32 cellular contexts compared by ENCODE assay signal in the genomic region with DNA sequence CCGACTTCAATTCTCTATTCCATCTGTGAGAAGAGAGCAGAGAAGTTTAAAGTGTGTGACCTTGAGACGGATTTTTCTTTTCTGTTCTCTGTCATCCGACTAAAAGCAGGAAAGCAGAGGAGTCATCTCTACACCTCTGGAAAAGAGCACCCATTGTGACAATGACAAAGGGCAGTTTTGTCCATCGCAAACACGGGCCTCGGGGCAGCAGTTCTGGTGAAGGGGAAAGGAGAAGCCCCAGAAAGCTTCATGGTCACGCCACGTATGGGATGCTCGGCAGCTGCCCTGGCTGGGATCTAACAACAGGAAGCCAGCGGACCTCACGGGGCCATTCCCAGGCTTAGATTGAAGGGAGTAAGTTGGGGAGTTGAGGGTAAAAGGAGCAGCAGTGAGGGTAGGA.
"Had no signal": no experiment of that assay in that cellular context is flagged by ENCODE, and none has a peak within 500 bp of the region (broad histone marks: within the 10 kb centered on the region; RNA-seq: fewer than 3 reads in every experiment).

No MANE protein-coding gene starts in this region.

- H3K9me3 ChIP-seq: esophagus muscularis mucosa, gastroesophageal sphincter, heart right ventricle had no signal

- H3K9me3 Mint-ChIP-seq: activated B cell treated with CpG ODN at 0.5 μM for 24 hours; activated naive CD4-positive, alpha-beta T cell treated with anti-CD3 and anti-CD28 coated beads for 36 hours; central memory CD8-positive, alpha-beta T cell; effector memory CD8-positive, alpha-beta T cell had no signal

- H3K36me3 ChIP-seq: brain microvascular endothelial cell, esophagus muscularis mucosa, gastroesophageal sphincter, heart right ventricle, WERI-Rb-1 had no signal

- H3K36me3 Mint-ChIP-seq: activated naive CD4-positive, alpha-beta T cell treated with anti-CD3 and anti-CD28 coated beads, Interleukin-2, amount 50 U/mL, for 24 hours had no signal

- DNase-seq: activated B cell treated with CpG ODN at 0.5 μM for 24 hours; activated CD4-positive, alpha-beta T cell treated with anti-CD3 and anti-CD28 coated beads for 48 hours; activated CD4-positive, alpha-beta T cell treated with anti-CD3 and anti-CD28 coated beads, Interleukin-2, amount 50 U/mL, for 1 hour; activated CD4-positive, alpha-beta T cell treated with anti-CD3 and anti-CD28 coated beads, Interleukin-2, amount 50 U/mL, for 48 hours; activated CD8-positive, alpha-beta memory T cell treated with anti-CD3 and anti-CD28 coated beads for 24 hours; activated CD8-positive, alpha-beta T cell treated with anti-CD3 and anti-CD28 coated beads for 36 hours; activated effector memory CD4-positive, alpha-beta T cell treated with anti-CD3 and anti-CD28 coated beads, Interleukin-2, amount 50 U/mL, for 16 hours; activated naive CD4-positive, alpha-beta T cell treated with anti-CD3 and anti-CD28 coated beads for 36 hours; activated T-cell treated with anti-CD3 and anti-CD28 coated beads, Interleukin-2, amount 50 U/mL, for 1 hour; activated T-cell treated with anti-CD3 and anti-CD28 coated beads, Interleukin-2, amount 50 U/mL, for 48 hours; amniotic stem cell; anterior cingulate cortex; brain microvascular endothelial cell; cortex of kidney; dermis blood vessel endothelial cell; effector CD4-positive, alpha-beta T cell; effector memory CD8-positive, alpha-beta T cell; erythroblast; foreskin keratinocyte; heart right ventricle; hippocampal formation; T-helper 17 cell; T1000; WERI-Rb-1 had no signal

- H3K27me3 Mint-ChIP-seq: activated B cell treated with CpG ODN at 0.5 μM for 24 hours; activated CD8-positive, alpha-beta T cell treated with anti-CD3 and anti-CD28 coated beads for 36 hours; activated naive CD4-positive, alpha-beta T cell treated with anti-CD3 and anti-CD28 coated beads, Interleukin-2, amount 50 U/mL, for 24 hours; central memory CD8-positive, alpha-beta T cell had no signal

- H3K27ac Mint-ChIP-seq: activated B cell treated with CpG ODN at 0.5 μM for 24 hours; activated CD8-positive, alpha-beta T cell treated with anti-CD3 and anti-CD28 coated beads for 36 hours; activated naive CD4-positive, alpha-beta T cell treated with anti-CD3 and anti-CD28 coated beads for 36 hours; activated T-helper 1 cell treated with anti-CD3 and anti-CD28 coated beads, Interleukin-12 subunit alpha, Interleukin-12 subunit beta, Interleukin-2, Interleukin-4 antibody, amounts not matched to agents 30 ng/mL and 10 ng/mL and 1 ng/mL, durations not matched to agents 14 hours and 24 hours and 36 hours; activated T-helper 2 cell treated with anti-CD3 and anti-CD28 coated beads, Interferon-gamma antibody, Interleukin-2, Interleukin-4, amounts not matched to agents 10 μg/mL and 5 μg/mL and 100 μg/mL, durations not matched to agents 14 hours and 24 hours and 36 hours; effector memory CD8-positive, alpha-beta T cell; T-helper 17 cell; T-helper 2 cell treated with Interferon-gamma antibody and Interleukin-4, amounts not matched to agents 5 μg/mL and 100 μg/mL, for 36 hours had no signal

- H3K27me3 ChIP-seq: brain microvascular endothelial cell, esophagus muscularis mucosa had no signal

- H3K4me3 Mint-ChIP-seq: activated B cell treated with CpG ODN at 0.5 μM for 24 hours; activated CD8-positive, alpha-beta T cell treated with anti-CD3 and anti-CD28 coated beads for 36 hours; activated naive CD4-positive, alpha-beta T cell treated with anti-CD3 and anti-CD28 coated beads for 36 hours; activated naive CD4-positive, alpha-beta T cell treated with anti-CD3 and anti-CD28 coated beads, Interleukin-2, amount 50 U/mL, for 24 hours; activated T-helper 1 cell treated with anti-CD3 and anti-CD28 coated beads, Interleukin-12 subunit alpha, Interleukin-12 subunit beta, Interleukin-2, Interleukin-4 antibody, amounts not matched to agents 30 ng/mL and 10 ng/mL and 1 ng/mL, durations not matched to agents 14 hours and 24 hours and 36 hours; central memory CD8-positive, alpha-beta T cell; effector memory CD8-positive, alpha-beta T cell; T-helper 17 cell; T-helper 2 cell treated with Interferon-gamma antibody and Interleukin-4, amounts not matched to agents 5 μg/mL and 100 μg/mL, for 36 hours had no signal

- ATAC-seq: activated CD4-positive, CD25-positive, alpha-beta regulatory T cell treated with anti-CD3 and anti-CD28 coated beads, Interleukin-2, amount 50 U/mL, for 24 hours; activated CD8-positive, alpha-beta T cell treated with anti-CD3 and anti-CD28 coated beads for 36 hours; effector memory CD8-positive, alpha-beta T cell; foreskin keratinocyte; gastroesophageal sphincter; heart right ventricle; T-helper 17 cell had no signal

- H3K4me3 ChIP-seq: esophagus muscularis mucosa, gastroesophageal sphincter, heart right ventricle had no signal

- H3K27ac ChIP-seq: brain microvascular endothelial cell, esophagus muscularis mucosa, foreskin keratinocyte, gastroesophageal sphincter, heart right ventricle, WERI-Rb-1 had no signal

- H3K4me1 ChIP-seq: esophagus muscularis mucosa, foreskin keratinocyte, gastroesophageal sphincter, heart right ventricle had no signal
